14 cellular contexts compared by ENCODE assay signal in genomic region chr9:3498691-3499090, GRCh38. TPM values are rescaled to one million over a fixed set of nuclear protein-coding genes. Genes with fewer than 3 reads are reported as not detected.
A peak's percentile ranks its signal among the peaks of the same experiment; 100 is the strongest.
DNase-seq lines count a peak whose midpoint lies in the region; ATAC-seq and TF ChIP-seq lines count a peak whose summit lies in the region.
"Had no signal": no experiment of that assay in that cellular context is flagged by ENCODE, and none has a peak within 500 bp of the region (broad histone marks: within the 10 kb centered on the region; RNA-seq: fewer than 3 reads in every experiment).

No MANE protein-coding gene starts in this region.

- TF ChIP-seq CTCF in WTC11 (IDR thresholded peaks at IDR 0.05), result no peak
- no peak for TF ChIP-seq CTCF in thoracic aorta (IDR thresholded peaks at IDR 0.05)

- H3K27me3 ChIP-seq in iPS-20b (ENCODE audit: insufficient read depth, low read length) (no peaks in the 10 kb centered on the region), thoracic aorta (replicated peaks; ENCODE audit: insufficient read depth) (no peaks in the 10 kb centered on the region)

- H3K4me1 ChIP-seq in iPS-20b (ENCODE audit: insufficient read depth, low read length) (peaks cover 15% of the 10 kb centered on the region; the same call in 1 of the 2 replicates), thoracic aorta (ENCODE audit: control insufficient read depth in 1 of 2, low read depth in 2 of 2) (peaks cover 3 to 17% of the 10 kb centered on the region in 2 donors)

- H3K9ac ChIP-seq in iPS-20b (ENCODE audit: low read depth, low read length), result no peak overlapping the region

- peaks cover 3% of the 10 kb centered on the region; the same call in 1 of the 2 replicates for H3K9me3 Mint-ChIP-seq in WTC11

- H3K4me1 Mint-ChIP-seq in WTC11, result peaks cover 16% of the 10 kb centered on the region

- no peak overlapping the region for H3K4me3 Mint-ChIP-seq in WTC11

- peak; percentile 60; the same call in 1 of the 2 replicates for ATAC-seq in WTC11
- peak; percentile 34 for ATAC-seq in thoracic aorta (ENCODE audit: insufficient number of reproducible peaks, low FRiP score, low read depth)
- ATAC-seq in HG02588 (IDR thresholded peaks at IDR 0.05; ENCODE audit: unreplicated experiment), result no peak
- ATAC-seq: A549 had no signal

- POLR2A ChIA-PET in WTC11 (lab: Charles Lee), result no interaction called here

- CTCF ChIA-PET in WTC11 (lab: Charles Lee), result no interaction called here

- DNase-seq in NCI-H2196 treated with DMSO at 0.1 percent for 48 hours (lab: John Stamatoyannopoulos, UW; ENCODE audit: unreplicated experiment) (peak; percentile 40), NCI-H2196 (lab: John Stamatoyannopoulos, UW; ENCODE audit: unreplicated experiment) (no peak), WTC11 (ENCODE audit: low spot score) (no peak), thoracic aorta (ENCODE audit: low spot score) (no peak), SKM-1 treated with dmso at 0.1 percent for 144 hours (lab: John Stamatoyannopoulos, UW; ENCODE audit: unreplicated experiment) (no peak), SHP77 treated with DMSO at 0.1 percent for 48 hours (lab: John Stamatoyannopoulos, UW) (no peak)
- DNase-seq: activated CD4-positive, alpha-beta T cell treated with anti-CD3 and anti-CD28 coated beads, Interleukin-2, amount 50 U/mL, for 1 hour; activated naive CD4-positive, alpha-beta T cell; hippocampal formation; stimulated activated CD4-positive, alpha-beta T cell treated with anti-CD3 and anti-CD28 coated beads, Interleukin-12 subunit alpha, Interleukin-12 subunit beta, amount 100 ng/mL, for 4 hours; stimulated activated CD8-positive, alpha-beta memory T cell treated with anti-CD3 and anti-CD28 coated beads, Interleukin-4, amount 100 ng/mL, for 48 hours had no signal

- no peaks in the 10 kb centered on the region for H3K9me3 ChIP-seq in iPS-20b (ENCODE audit: insufficient read depth, low read depth, low read length)
- H3K9me3 ChIP-seq in thoracic aorta, result no peaks in the 10 kb centered on the region
- H3K9me3 ChIP-seq: A549 had no signal

- H3K27me3 Mint-ChIP-seq in WTC11 (ENCODE audit: low read depth), result no peaks in the 10 kb centered on the region

- H3K27ac Mint-ChIP-seq in WTC11, result no peak overlapping the region; the same call in 1 of the 2 replicates

- peak overlapping the region; percentile 28 for H3K27ac ChIP-seq in iPS-20b (ENCODE audit: low read length)
- H3K27ac ChIP-seq in thoracic aorta, result no peak overlapping the region
- H3K27ac ChIP-seq: A549 had no signal

- H3K4me3 ChIP-seq in iPS-20b (ENCODE audit: low read length), result no peak overlapping the region
- H3K4me3 ChIP-seq in thoracic aorta, result peak overlapping the region; percentile 0
- H3K4me3 ChIP-seq: A549 had no signal

- no peaks in the 10 kb centered on the region for H3K36me3 Mint-ChIP-seq in WTC11

- H3K36me3 ChIP-seq in iPS-20b (ENCODE audit: insufficient read depth, low read depth, low read length), result no peaks in the 10 kb centered on the region
- H3K36me3 ChIP-seq in thoracic aorta, result no peaks in the 10 kb centered on the region

TF ChIP-seq in WTC11, 78 proteins besides CTCF, POLR2A, EP300 and RAD21 (continues in another document):
- TF ChIP-seq OVOL2 (CRISPR knock-in tag; IDR thresholded peaks at IDR 0.05; ENCODE audit: borderline replicate concordance) (no peak), IRF2 (CRISPR knock-in tag; IDR thresholded peaks at IDR 0.05; ENCODE audit: borderline replicate concordance, low read depth) (no peak), TEAD4 (CRISPR knock-in tag; IDR thresholded peaks at IDR 0.05) (no peak), ZBTB21 (CRISPR knock-in tag; IDR thresholded peaks at IDR 0.05; ENCODE audit: borderline replicate concordance) (no peak), NFATC4 (CRISPR knock-in tag; IDR thresholded peaks at IDR 0.05) (no peak), SOX15 (CRISPR knock-in tag; IDR thresholded peaks at IDR 0.05) (no peak), AFF4 (CRISPR knock-in tag; IDR thresholded peaks at IDR 0.05; ENCODE audit: borderline replicate concordance) (no peak), GRHL2 (CRISPR knock-in tag; IDR thresholded peaks at IDR 0.05; ENCODE audit: insufficient replicate concordance, severe bottlenecking) (no peak), FOXP1 (CRISPR knock-in tag; IDR thresholded peaks at IDR 0.05; ENCODE audit: borderline replicate concordance) (no peak), ATF6 (CRISPR knock-in tag; IDR thresholded peaks at IDR 0.05) (no peak), PRDM15 (CRISPR knock-in tag; IDR thresholded peaks at IDR 0.05) (no peak)

RNA-seq across cellular contexts. Expression of gene RFX3, which starts 27.1 kb away (rescaled TPM):
- total RNA-seq in WTC11 (2021) (13.3 to 17.5 TPM (median 13.7 TPM) in 3 replicates), thoracic aorta (10 to 100 TPM in 1 of 2 donors, 1 to 10 TPM in 1; 2.6 to 15.6 TPM)
